In the genomic region with DNA sequence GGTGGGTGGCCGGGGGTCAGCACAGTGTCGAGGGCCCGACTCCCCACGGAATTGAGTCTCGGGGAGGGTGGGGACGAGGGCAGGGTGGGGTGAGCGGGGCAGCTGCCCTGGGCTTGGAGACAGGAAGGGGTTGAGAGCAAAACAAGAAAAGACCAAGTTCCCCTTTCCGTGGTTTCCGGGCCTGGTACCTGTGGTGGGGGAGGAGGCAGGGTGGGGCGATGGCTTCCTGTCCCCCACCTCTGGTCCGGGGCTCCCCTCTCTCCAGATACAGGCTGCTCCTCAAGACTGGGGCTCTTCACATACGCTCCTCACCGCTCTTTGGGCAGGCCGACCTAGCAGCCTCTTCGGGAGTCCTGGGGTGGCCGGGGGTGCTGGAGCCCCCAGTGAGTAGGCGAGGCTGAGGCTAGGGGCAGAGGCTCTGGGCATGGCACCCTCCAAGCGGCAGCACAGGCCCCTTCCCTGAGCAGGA, we compare ENCODE assay signal across 8 cellular contexts. TPM values are rescaled to one million over a fixed set of nuclear protein-coding genes. Genes with fewer than 3 reads are reported as not detected.
DNase-seq lines count a peak whose midpoint lies in the region; ATAC-seq and TF ChIP-seq lines count a peak whose summit lies in the region.

No MANE protein-coding gene starts in this region.

- intact Hi-C loops in Panc1 (cut with micrococcal nuclease; ENCODE audit: unreplicated experiment): no loop called here

- peaks cover 45% of the 10 kb centered on the region for H3K4me1 ChIP-seq in DOHH2 (ENCODE audit: control insufficient read depth, low read length)
- H3K4me1 ChIP-seq in Panc1 (ENCODE audit: control insufficient read depth, insufficient read depth, low read length): peaks cover 6% of the 10 kb centered on the region
- H3K4me1 ChIP-seq in iPS DF 6.9 (ENCODE audit: control insufficient read depth, insufficient read depth, low read length): no peaks in the 10 kb centered on the region

- H3K27ac ChIP-seq in DOHH2 (ENCODE audit: low read depth, low read length) (peak overlapping the region; percentile 96), Panc1 (ENCODE audit: low read length) (no peak overlapping the region), iPS DF 6.9 (ENCODE audit: low read length) (no peak overlapping the region)

- no peaks in the 10 kb centered on the region for H3K27me3 ChIP-seq in DOHH2 (ENCODE audit: control insufficient read depth, low read length)
- H3K27me3 ChIP-seq in Panc1 (ENCODE audit: control insufficient read depth, insufficient read depth, low read length): no peaks in the 10 kb centered on the region
- H3K27me3 ChIP-seq in iPS DF 6.9 (ENCODE audit: control insufficient read depth, insufficient read depth, low read length): no peaks in the 10 kb centered on the region

- DNase-seq in HFF-Myc (ENCODE audit: extremely low read depth, low read depth) (no peak), Panc1 (ENCODE audit: low read depth, low spot score) (no peak), iPS DF 6.9 (ENCODE audit: low read depth, low spot score) (no peak), islet precursor cell (no peak), NCI-H1930 (lab: John Stamatoyannopoulos, UW) (no peak)
- DNase-seq in activated gamma-delta T cell treated with anti-CD3 and anti-CD28 coated beads, Interleukin-2, amount 50 U/mL, for 16 hours (ENCODE audit: low read depth): peak; percentile 69
- peak; percentile 26 to 59 (median 28) for DNase-seq in stimulated activated CD4-positive, alpha-beta T cell treated with anti-CD3 and anti-CD28 coated beads, Interleukin-1b, Interleukin-23, amount 100 ng/mL, for 24 hours (ENCODE audit: low read depth in 4 of 4, low spot score in 1 of 4)

- BruUV-seq in Panc1 (replicated peaks; lab: Mats Ljungman, UMichigan): no TSS peak

- peaks cover 43% of the 10 kb centered on the region for H3K36me3 ChIP-seq in DOHH2 (ENCODE audit: control insufficient read depth, low read length)
- H3K36me3 ChIP-seq in Panc1 (ENCODE audit: control insufficient read depth, insufficient read depth, low read length): no peaks in the 10 kb centered on the region
- H3K36me3 ChIP-seq in iPS DF 6.9 (ENCODE audit: control insufficient read depth, insufficient read depth, low read length): no peaks in the 10 kb centered on the region

- TF ChIP-seq CTCF in DOHH2 (IDR thresholded peaks at IDR 0.05; ENCODE audit: low read depth, low read length, poor library complexity, severe bottlenecking) (no peak), HFF-Myc (IDR thresholded peaks at IDR 0.05; ENCODE audit: low read depth, low read length, missing control alignments) (no peak), Panc1 (IDR thresholded peaks at IDR 0.05) (no peak)

- peak overlapping the region; percentile 96 for H3K4me2 ChIP-seq in DOHH2 (ENCODE audit: low read length)

- no peaks in the 10 kb centered on the region for H3K9me2 ChIP-seq in DOHH2 (replicated peaks; ENCODE audit: control insufficient read depth, low read length)

- peak overlapping the region; percentile 84 for H3K4me3 ChIP-seq in DOHH2 (ENCODE audit: low read length)
- H3K4me3 ChIP-seq in HFF-Myc (replicated peaks; ENCODE audit: low read depth, low read length): peak overlapping the region; percentile 41
- H3K4me3 ChIP-seq in Panc1 (ENCODE audit: low read depth in 2 of 2, low read length in 2 of 2): peak overlapping the region; percentile 56 to 62
- peak overlapping the region; percentile 52; the same call in 1 of the 2 replicates for H3K4me3 ChIP-seq in iPS DF 6.9 (ENCODE audit: low read length)

- WGBS in iPS DF 6.9 (ENCODE audit: insufficient coverage, insufficient read length): no CpG with 5 or more reads among the region's 18 CpGs

- H3F3A ChIP-seq in DOHH2 (ENCODE audit: control insufficient read depth, insufficient read depth): peaks cover 35% of the 10 kb centered on the region

- CTCF ChIA-PET in Panc1 (lab: Charles Lee): interaction anchor here (1.0 kb wide), 1 partner anchor 92 kb away, joined by 5 read pairs; the partner anchor contains the start of gene TBX6

- 0 out of 2 replicates have a peak, but pooled peaks have one; percentile 3 for ATAC-seq in Panc1

- in situ Hi-C loops in Panc1 (cut with HindIII; ENCODE audit: low pct_unique_long_range_greater_than_20kb, low sequenced_read_pairs): no loop called here

- peaks cover 45% of the 10 kb centered on the region for H3K79me2 ChIP-seq in DOHH2 (ENCODE audit: control insufficient read depth, low read length)

- H4K20me1 ChIP-seq in DOHH2 (ENCODE audit: control insufficient read depth, insufficient read depth, low read depth, low read length): peaks cover 6% of the 10 kb centered on the region; the same call in 1 of the 2 replicates

- H3K9me3 ChIP-seq in DOHH2 (ENCODE audit: control insufficient read depth, insufficient read depth, low read length): no peaks in the 10 kb centered on the region
- H3K9me3 ChIP-seq in Panc1 (ENCODE audit: control insufficient read depth, insufficient read depth, low read depth, low read length): no peaks in the 10 kb centered on the region
- no peaks in the 10 kb centered on the region for H3K9me3 ChIP-seq in iPS DF 6.9 (ENCODE audit: control insufficient read depth, insufficient read depth, low read length)

- POLR2A ChIA-PET in Panc1 (lab: Charles Lee): no interaction called here

RNA-seq across cellular contexts. Expression of gene CORO1A, which starts 0.6 kb away (rescaled TPM):
- total RNA-seq in Panc1 (2021; ENCODE audit: unreplicated experiment): 3.7 TPM
- 7.7 TPM for polyA plus RNA-seq in Panc1 (2012; ENCODE audit: insufficient read length)

RNA-seq across cellular contexts. Expression of gene BOLA2B, which starts 9.5 kb away (rescaled TPM):
- 178 TPM for total RNA-seq in Panc1 (2021; ENCODE audit: unreplicated experiment)
- polyA plus RNA-seq in Panc1 (2012; ENCODE audit: insufficient read length): 353 TPM

RNA-seq across cellular contexts. Expression of gene SLX1A, which starts 9.7 kb away (rescaled TPM):
- total RNA-seq in Panc1 (2021; ENCODE audit: unreplicated experiment): 18.5 TPM
- 45.6 TPM for polyA plus RNA-seq in Panc1 (2012; ENCODE audit: insufficient read length)

RNA-seq across cellular contexts. Expression of gene SULT1A3, which starts 15.1 kb away (rescaled TPM):
- 16.8 TPM for total RNA-seq in Panc1 (2021; ENCODE audit: unreplicated experiment)
- polyA plus RNA-seq in Panc1 (2012; ENCODE audit: insufficient read length): 4.4 TPM

Comparison
In these comparisons a context has a peak if more than half of its experiments do, and no peak if none do; other contexts are left out.
1. DNase-seq: peak in activated gamma-delta T cell treated with anti-CD3 and anti-CD28 coated beads, Interleukin-2, amount 50 U/mL, for 16 hours (single experiment) and stimulated activated CD4-positive, alpha-beta T cell treated with anti-CD3 and anti-CD28 coated beads, Interleukin-1b, Interleukin-23, amount 100 ng/mL, for 24 hours (4 of 4); none in HFF-Myc (single experiment), Panc1 (single experiment), iPS DF 6.9 (single experiment), islet precursor cell (single experiment) and NCI-H1930 (0 of 2).
2. Peak in every context shown above with its lines, with median percentiles within 50 percentile points of each other: H3K4me3 ChIP-seq.